In the genomic region with DNA sequence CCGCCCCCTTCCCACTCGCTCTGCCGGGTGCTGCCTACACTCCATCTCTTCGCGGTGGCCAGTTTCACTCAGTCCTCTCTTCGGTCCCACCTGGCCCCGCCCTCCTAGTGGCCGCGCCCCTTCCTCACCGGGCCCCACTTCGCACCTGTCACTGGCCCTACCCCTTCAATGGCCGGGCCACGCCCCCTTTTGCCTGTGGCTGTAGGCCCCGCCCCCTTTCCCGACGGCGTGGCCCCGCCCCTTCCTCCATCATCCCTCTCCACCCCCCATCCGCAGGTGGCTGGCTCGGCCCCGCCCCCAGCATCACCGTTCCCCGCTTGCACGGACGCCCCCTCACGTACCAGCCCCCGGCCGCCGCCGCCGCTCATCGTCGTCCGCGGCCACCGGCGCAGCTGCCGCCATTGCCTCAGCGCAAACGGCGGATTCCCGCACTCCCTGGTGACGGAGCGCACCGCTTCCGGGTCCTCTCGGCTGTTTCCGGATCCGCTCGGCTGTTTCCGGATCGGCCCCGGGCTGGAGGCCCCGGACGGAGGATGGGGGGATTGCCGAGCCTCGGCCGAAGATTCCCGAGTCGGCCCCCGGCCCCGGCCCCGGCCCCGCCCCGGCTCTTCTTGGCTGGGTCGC, we compare ENCODE assay signal across 1 cellular context.
TF ChIP-seq lines count a peak whose summit lies in the region.

Gene RABEP2 (minus strand): TSS at position 477 of the 624 bp plus-strand sequence. CDS start 75 bp downstream, at position 402.

TF ChIP-seq in GM12878, 131 proteins besides CTCF, POLR2A, EP300 and RAD21 (continued from another document):
- peak; percentile 35; the same call in 1 of the 2 replicates for TF ChIP-seq PKNOX1 (IDR thresholded peaks at IDR 0.05)
- TF ChIP-seq TCF3 (IDR thresholded peaks at IDR 0.05; ENCODE audit: borderline replicate concordance, insufficient read depth, low read depth, low read length): 0 out of 2 replicates have a peak, but pooled peaks have one; percentile 14
- TF ChIP-seq, protein P1, sequence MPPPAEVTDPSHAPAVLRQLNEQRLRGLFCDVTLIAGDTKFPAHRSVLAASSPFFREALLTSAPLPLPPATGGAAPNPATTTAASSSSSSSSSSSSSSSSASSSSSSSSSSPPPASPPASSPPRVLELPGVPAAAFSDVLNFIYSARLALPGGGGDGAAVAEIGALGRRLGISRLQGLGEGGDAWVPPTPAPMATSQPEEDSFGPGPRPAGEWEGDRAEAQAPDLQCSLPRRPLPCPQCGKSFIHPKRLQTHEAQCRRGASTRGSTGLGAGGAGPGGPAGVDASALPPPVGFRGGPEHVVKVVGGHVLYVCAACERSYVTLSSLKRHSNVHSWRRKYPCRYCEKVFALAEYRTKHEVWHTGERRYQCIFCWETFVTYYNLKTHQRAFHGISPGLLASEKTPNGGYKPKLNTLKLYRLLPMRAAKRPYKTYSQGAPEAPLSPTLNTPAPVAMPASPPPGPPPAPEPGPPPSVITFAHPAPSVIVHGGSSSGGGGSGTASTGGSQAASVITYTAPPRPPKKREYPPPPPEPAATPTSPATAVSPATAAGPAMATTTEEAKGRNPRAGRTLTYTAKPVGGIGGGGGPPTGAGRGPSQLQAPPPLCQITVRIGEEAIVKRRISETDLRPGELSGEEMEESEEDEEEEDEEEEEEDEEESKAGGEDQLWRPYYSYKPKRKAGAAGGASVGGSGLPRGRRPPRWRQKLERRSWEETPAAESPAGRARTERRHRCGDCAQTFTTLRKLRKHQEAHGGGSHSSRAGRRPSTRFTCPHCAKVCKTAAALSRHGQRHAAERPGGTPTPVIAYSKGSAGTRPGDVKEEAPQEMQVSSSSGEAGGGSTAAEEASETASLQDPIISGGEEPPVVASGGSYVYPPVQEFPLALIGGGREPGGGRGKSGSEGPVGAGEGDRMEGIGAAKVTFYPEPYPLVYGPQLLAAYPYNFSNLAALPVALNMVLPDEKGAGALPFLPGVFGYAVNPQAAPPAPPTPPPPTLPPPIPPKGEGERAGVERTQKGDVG (CRISPR knock-in tag; IDR thresholded peaks at IDR 0.05): no peak
- TF ChIP-seq SP1 (IDR thresholded peaks at IDR 0.05; ENCODE audit: low read depth, low read length): peak; percentile 69
- TF ChIP-seq SIX5 (IDR thresholded peaks at IDR 0.05; ENCODE audit: low read depth, low read length, severe bottlenecking): no peak
- peak; percentile 59; the same call in 1 of the 2 replicates for TF ChIP-seq CHD2 (IDR thresholded peaks at IDR 0.05; ENCODE audit: borderline replicate concordance, low read depth, low read length)
- TF ChIP-seq YY1 (IDR thresholded peaks at IDR 0.05; ENCODE audit: low read depth, low read length): peak; percentile 91
- peak; percentile 93 for TF ChIP-seq HDGF (IDR thresholded peaks at IDR 0.05)
- 0 out of 2 replicates have a peak, but pooled peaks have one; percentile 12 for TF ChIP-seq RFX5 (IDR thresholded peaks at IDR 0.05; ENCODE audit: low read depth, low read length)
- TF ChIP-seq EGR1 (IDR thresholded peaks at IDR 0.05; ENCODE audit: borderline replicate concordance in 1 of 2, low read depth in 2 of 2, low read length in 2 of 2): peak in 1 of 2 experiments; percentile 72; a peak in 1 of 3 replicates
- TF ChIP-seq STAT1 (conservative IDR thresholded peaks at IDR 0.05): no peak
- TF ChIP-seq, protein P2, sequence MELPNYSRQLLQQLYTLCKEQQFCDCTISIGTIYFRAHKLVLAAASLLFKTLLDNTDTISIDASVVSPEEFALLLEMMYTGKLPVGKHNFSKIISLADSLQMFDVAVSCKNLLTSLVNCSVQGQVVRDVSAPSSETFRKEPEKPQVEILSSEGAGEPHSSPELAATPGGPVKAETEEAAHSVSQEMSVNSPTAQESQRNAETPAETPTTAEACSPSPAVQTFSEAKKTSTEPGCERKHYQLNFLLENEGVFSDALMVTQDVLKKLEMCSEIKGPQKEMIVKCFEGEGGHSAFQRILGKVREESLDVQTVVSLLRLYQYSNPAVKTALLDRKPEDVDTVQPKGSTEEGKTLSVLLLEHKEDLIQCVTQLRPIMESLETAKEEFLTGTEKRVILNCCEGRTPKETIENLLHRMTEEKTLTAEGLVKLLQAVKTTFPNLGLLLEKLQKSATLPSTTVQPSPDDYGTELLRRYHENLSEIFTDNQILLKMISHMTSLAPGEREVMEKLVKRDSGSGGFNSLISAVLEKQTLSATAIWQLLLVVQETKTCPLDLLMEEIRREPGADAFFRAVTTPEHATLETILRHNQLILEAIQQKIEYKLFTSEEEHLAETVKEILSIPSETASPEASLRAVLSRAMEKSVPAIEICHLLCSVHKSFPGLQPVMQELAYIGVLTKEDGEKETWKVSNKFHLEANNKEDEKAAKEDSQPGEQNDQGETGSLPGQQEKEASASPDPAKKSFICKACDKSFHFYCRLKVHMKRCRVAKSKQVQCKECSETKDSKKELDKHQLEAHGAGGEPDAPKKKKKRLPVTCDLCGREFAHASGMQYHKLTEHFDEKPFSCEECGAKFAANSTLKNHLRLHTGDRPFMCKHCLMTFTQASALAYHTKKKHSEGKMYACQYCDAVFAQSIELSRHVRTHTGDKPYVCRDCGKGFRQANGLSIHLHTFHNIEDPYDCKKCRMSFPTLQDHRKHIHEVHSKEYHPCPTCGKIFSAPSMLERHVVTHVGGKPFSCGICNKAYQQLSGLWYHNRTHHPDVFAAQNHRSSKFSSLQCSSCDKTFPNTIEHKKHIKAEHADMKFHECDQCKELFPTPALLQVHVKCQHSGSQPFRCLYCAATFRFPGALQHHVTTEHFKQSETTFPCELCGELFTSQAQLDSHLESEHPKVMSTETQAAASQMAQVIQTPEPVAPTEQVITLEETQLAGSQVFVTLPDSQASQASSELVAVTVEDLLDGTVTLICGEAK (IDR thresholded peaks at IDR 0.05; ENCODE audit: borderline replicate concordance): peak; percentile 29; the same call in 1 of the 2 replicates
TF ChIP-seq in GM12878: peak in this region for 14.
